Comparison of ENCODE assay signal across 1 cellular context in the genomic region with DNA sequence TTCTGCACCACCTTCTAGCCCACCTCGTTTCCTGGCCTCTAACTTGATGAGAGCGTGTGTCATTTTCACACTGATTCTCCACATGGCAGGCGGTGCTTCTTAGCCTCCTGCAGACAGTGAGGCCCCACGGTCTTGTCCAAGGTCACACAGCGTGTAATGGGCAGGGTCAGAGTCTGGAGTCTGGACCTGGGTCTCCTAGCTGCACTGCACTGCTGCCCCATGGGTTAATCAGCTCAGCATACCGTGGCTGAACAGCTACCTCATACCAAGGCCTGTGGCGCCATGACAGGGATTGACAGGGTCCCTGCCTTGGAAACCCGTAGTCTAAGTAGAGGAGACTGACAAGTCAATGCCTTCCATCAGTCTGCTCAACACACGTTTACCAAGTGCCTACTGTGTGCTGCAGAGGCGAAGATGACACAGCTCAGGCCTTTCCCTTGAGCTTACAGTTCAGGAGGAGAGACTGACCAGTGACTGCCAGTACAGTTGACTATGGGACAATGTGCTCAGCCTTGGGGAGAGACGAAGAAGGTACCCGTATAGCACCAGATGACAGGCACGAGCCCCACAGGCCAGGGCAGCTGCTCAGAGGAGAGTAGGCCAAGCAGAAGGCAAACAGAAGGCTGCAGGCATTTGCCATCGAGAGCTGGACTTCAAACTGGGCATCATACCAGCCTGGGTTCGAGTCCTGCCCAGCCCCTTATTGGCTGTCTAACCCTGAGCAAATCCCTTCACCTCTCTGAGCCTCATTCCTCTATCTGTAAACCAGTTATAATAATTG.
A peak's percentile ranks its signal among the peaks of the same experiment; 100 is the strongest.
TF ChIP-seq lines count a peak whose summit lies in the region.

No MANE protein-coding gene starts in this region.

TF ChIP-seq in HepG2, 621 proteins besides CTCF, POLR2A, EP300 and RAD21 (continued from another document and continues in another):
- TF ChIP-seq, protein P1, sequence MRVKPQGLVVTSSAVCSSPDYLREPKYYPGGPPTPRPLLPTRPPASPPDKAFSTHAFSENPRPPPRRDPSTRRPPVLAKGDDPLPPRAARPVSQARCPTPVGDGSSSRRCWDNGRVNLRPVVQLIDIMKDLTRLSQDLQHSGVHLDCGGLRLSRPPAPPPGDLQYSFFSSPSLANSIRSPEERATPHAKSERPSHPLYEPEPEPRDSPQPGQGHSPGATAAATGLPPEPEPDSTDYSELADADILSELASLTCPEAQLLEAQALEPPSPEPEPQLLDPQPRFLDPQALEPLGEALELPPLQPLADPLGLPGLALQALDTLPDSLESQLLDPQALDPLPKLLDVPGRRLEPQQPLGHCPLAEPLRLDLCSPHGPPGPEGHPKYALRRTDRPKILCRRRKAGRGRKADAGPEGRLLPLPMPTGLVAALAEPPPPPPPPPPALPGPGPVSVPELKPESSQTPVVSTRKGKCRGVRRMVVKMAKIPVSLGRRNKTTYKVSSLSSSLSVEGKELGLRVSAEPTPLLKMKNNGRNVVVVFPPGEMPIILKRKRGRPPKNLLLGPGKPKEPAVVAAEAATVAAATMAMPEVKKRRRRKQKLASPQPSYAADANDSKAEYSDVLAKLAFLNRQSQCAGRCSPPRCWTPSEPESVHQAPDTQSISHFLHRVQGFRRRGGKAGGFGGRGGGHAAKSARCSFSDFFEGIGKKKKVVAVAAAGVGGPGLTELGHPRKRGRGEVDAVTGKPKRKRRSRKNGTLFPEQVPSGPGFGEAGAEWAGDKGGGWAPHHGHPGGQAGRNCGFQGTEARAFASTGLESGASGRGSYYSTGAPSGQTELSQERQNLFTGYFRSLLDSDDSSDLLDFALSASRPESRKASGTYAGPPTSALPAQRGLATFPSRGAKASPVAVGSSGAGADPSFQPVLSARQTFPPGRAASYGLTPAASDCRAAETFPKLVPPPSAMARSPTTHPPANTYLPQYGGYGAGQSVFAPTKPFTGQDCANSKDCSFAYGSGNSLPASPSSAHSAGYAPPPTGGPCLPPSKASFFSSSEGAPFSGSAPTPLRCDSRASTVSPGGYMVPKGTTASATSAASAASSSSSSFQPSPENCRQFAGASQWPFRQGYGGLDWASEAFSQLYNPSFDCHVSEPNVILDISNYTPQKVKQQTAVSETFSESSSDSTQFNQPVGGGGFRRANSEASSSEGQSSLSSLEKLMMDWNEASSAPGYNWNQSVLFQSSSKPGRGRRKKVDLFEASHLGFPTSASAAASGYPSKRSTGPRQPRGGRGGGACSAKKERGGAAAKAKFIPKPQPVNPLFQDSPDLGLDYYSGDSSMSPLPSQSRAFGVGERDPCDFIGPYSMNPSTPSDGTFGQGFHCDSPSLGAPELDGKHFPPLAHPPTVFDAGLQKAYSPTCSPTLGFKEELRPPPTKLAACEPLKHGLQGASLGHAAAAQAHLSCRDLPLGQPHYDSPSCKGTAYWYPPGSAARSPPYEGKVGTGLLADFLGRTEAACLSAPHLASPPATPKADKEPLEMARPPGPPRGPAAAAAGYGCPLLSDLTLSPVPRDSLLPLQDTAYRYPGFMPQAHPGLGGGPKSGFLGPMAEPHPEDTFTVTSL (CRISPR knock-in tag; IDR thresholded peaks at IDR 0.05; ENCODE audit: borderline replicate concordance): no peak
- TF ChIP-seq MXI1 (IDR thresholded peaks at IDR 0.05; ENCODE audit: borderline replicate concordance, low read depth, low read length) (peak; percentile 19; the same call in 1 of the 3 replicates), FOXP1 (IDR thresholded peaks at IDR 0.05) (no peak), FOXP1 (CRISPR knock-in tag; IDR thresholded peaks at IDR 0.05) (no peak), SAP130 (CRISPR knock-in tag; IDR thresholded peaks at IDR 0.05; ENCODE audit: low read depth) (0 out of 2 replicates have a peak, but pooled peaks have one; percentile 20), KDM5B (CRISPR knock-in tag; IDR thresholded peaks at IDR 0.05; ENCODE audit: borderline replicate concordance) (peak; percentile 50; the same call in 1 of the 2 replicates), ZNF264 (CRISPR knock-in tag; IDR thresholded peaks at IDR 0.05) (no peak), BCL3 (CRISPR knock-in tag; IDR thresholded peaks at IDR 0.05) (no peak), CBX5 (CRISPR knock-in tag; IDR thresholded peaks at IDR 0.05; ENCODE audit: borderline replicate concordance) (no peak), ZNF232 (CRISPR knock-in tag; IDR thresholded peaks at IDR 0.05; ENCODE audit: borderline replicate concordance) (no peak), ZNF292 (CRISPR knock-in tag; IDR thresholded peaks at IDR 0.05; ENCODE audit: borderline replicate concordance, low read depth) (0 out of 2 replicates have a peak, but pooled peaks have one; percentile 27), NCOR1 (IDR thresholded peaks at IDR 0.05; ENCODE audit: borderline replicate concordance, low read length) (peak; percentile 72), ZSCAN22 (CRISPR knock-in tag; IDR thresholded peaks at IDR 0.05) (no peak), ZNF605 (CRISPR knock-in tag; IDR thresholded peaks at IDR 0.05) (no peak), MYC (CRISPR knock-in tag; IDR thresholded peaks at IDR 0.05; ENCODE audit: borderline replicate concordance) (no peak), ZSCAN12 (CRISPR knock-in tag; IDR thresholded peaks at IDR 0.05) (no peak), HMGA1 (CRISPR knock-in tag; conservative IDR thresholded peaks at IDR 0.05) (no peak), ZNF333 (CRISPR knock-in tag; IDR thresholded peaks at IDR 0.05; ENCODE audit: borderline replicate concordance) (no peak), ZBTB38 (CRISPR knock-in tag; IDR thresholded peaks at IDR 0.05) (peak; percentile 79), SRY (CRISPR knock-in tag; IDR thresholded peaks at IDR 0.05) (0 out of 2 replicates have a peak, but pooled peaks have one; percentile 52), GATAD2A (CRISPR knock-in tag; IDR thresholded peaks at IDR 0.05) (peak; percentile 16; the same call in 1 of the 2 replicates), SETDB1 (CRISPR knock-in tag; IDR thresholded peaks at IDR 0.05; ENCODE audit: borderline replicate concordance) (no peak), PPARG (CRISPR knock-in tag; conservative IDR thresholded peaks at IDR 0.05) (no peak), TEAD3 (CRISPR knock-in tag; optimal IDR thresholded peaks at IDR 0.05; ENCODE audit: borderline replicate concordance) (peak; percentile 55), NR2F1 (CRISPR knock-in tag; IDR thresholded peaks at IDR 0.05) (peak; percentile 14 to 63; a peak in 1 of 4 replicates), PLRG1 (conservative IDR thresholded peaks at IDR 0.05) (no peak), KLF6 (CRISPR knock-in tag; IDR thresholded peaks at IDR 0.05) (no peak), POLR2AphosphoS2 (IDR thresholded peaks at IDR 0.05; ENCODE audit: low read depth, low read length) (no peak), POGZ (CRISPR knock-in tag; IDR thresholded peaks at IDR 0.05) (peak; percentile 59), ZNF501 (CRISPR knock-in tag; IDR thresholded peaks at IDR 0.05) (no peak), TBL1XR1 (IDR thresholded peaks at IDR 0.05; ENCODE audit: borderline replicate concordance, low read length, partially characterized antibody) (peak; percentile 29), ZFP1 (CRISPR knock-in tag; IDR thresholded peaks at IDR 0.05) (no peak), ZNF644 (CRISPR knock-in tag; IDR thresholded peaks at IDR 0.05; ENCODE audit: low read depth) (no peak), ZNF263 (CRISPR knock-in tag; IDR thresholded peaks at IDR 0.05) (0 out of 2 replicates have a peak, but pooled peaks have one; percentile 20), RXRB (CRISPR knock-in tag; IDR thresholded peaks at IDR 0.05; ENCODE audit: borderline replicate concordance) (0 out of 2 replicates have a peak, but pooled peaks have one; percentile 45), SP5 (CRISPR knock-in tag; IDR thresholded peaks at IDR 0.05; ENCODE audit: borderline replicate concordance, low read depth) (no peak), BORCS8-MEF2B (CRISPR knock-in tag; IDR thresholded peaks at IDR 0.05) (peak; percentile 84)
- TF ChIP-seq, protein P2, sequence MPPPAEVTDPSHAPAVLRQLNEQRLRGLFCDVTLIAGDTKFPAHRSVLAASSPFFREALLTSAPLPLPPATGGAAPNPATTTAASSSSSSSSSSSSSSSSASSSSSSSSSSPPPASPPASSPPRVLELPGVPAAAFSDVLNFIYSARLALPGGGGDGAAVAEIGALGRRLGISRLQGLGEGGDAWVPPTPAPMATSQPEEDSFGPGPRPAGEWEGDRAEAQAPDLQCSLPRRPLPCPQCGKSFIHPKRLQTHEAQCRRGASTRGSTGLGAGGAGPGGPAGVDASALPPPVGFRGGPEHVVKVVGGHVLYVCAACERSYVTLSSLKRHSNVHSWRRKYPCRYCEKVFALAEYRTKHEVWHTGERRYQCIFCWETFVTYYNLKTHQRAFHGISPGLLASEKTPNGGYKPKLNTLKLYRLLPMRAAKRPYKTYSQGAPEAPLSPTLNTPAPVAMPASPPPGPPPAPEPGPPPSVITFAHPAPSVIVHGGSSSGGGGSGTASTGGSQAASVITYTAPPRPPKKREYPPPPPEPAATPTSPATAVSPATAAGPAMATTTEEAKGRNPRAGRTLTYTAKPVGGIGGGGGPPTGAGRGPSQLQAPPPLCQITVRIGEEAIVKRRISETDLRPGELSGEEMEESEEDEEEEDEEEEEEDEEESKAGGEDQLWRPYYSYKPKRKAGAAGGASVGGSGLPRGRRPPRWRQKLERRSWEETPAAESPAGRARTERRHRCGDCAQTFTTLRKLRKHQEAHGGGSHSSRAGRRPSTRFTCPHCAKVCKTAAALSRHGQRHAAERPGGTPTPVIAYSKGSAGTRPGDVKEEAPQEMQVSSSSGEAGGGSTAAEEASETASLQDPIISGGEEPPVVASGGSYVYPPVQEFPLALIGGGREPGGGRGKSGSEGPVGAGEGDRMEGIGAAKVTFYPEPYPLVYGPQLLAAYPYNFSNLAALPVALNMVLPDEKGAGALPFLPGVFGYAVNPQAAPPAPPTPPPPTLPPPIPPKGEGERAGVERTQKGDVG (CRISPR knock-in tag; IDR thresholded peaks at IDR 0.05; ENCODE audit: borderline replicate concordance): peak; percentile 84; the same call in 1 of the 2 replicates
- TF ChIP-seq, protein P3, sequence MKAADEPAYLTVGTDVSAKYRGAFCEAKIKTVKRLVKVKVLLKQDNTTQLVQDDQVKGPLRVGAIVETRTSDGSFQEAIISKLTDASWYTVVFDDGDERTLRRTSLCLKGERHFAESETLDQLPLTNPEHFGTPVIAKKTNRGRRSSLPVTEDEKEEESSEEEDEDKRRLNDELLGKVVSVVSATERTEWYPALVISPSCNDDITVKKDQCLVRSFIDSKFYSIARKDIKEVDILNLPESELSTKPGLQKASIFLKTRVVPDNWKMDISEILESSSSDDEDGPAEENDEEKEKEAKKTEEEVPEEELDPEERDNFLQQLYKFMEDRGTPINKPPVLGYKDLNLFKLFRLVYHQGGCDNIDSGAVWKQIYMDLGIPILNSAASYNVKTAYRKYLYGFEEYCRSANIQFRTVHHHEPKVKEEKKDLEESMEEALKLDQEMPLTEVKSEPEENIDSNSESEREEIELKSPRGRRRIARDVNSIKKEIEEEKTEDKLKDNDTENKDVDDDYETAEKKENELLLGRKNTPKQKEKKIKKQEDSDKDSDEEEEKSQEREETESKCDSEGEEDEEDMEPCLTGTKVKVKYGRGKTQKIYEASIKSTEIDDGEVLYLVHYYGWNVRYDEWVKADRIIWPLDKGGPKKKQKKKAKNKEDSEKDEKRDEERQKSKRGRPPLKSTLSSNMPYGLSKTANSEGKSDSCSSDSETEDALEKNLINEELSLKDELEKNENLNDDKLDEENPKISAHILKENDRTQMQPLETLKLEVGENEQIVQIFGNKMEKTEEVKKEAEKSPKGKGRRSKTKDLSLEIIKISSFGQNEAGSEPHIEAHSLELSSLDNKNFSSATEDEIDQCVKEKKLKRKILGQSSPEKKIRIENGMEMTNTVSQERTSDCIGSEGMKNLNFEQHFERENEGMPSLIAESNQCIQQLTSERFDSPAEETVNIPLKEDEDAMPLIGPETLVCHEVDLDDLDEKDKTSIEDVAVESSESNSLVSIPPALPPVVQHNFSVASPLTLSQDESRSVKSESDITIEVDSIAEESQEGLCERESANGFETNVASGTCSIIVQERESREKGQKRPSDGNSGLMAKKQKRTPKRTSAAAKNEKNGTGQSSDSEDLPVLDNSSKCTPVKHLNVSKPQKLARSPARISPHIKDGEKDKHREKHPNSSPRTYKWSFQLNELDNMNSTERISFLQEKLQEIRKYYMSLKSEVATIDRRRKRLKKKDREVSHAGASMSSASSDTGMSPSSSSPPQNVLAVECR (CRISPR knock-in tag; IDR thresholded peaks at IDR 0.05; ENCODE audit: borderline replicate concordance): peak; percentile 47; the same call in 1 of the 2 replicates
- TF ChIP-seq, protein P4, sequence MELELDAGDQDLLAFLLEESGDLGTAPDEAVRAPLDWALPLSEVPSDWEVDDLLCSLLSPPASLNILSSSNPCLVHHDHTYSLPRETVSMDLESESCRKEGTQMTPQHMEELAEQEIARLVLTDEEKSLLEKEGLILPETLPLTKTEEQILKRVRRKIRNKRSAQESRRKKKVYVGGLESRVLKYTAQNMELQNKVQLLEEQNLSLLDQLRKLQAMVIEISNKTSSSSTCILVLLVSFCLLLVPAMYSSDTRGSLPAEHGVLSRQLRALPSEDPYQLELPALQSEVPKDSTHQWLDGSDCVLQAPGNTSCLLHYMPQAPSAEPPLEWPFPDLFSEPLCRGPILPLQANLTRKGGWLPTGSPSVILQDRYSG (CRISPR knock-in tag; IDR thresholded peaks at IDR 0.05): no peak
- TF ChIP-seq, protein P5, sequence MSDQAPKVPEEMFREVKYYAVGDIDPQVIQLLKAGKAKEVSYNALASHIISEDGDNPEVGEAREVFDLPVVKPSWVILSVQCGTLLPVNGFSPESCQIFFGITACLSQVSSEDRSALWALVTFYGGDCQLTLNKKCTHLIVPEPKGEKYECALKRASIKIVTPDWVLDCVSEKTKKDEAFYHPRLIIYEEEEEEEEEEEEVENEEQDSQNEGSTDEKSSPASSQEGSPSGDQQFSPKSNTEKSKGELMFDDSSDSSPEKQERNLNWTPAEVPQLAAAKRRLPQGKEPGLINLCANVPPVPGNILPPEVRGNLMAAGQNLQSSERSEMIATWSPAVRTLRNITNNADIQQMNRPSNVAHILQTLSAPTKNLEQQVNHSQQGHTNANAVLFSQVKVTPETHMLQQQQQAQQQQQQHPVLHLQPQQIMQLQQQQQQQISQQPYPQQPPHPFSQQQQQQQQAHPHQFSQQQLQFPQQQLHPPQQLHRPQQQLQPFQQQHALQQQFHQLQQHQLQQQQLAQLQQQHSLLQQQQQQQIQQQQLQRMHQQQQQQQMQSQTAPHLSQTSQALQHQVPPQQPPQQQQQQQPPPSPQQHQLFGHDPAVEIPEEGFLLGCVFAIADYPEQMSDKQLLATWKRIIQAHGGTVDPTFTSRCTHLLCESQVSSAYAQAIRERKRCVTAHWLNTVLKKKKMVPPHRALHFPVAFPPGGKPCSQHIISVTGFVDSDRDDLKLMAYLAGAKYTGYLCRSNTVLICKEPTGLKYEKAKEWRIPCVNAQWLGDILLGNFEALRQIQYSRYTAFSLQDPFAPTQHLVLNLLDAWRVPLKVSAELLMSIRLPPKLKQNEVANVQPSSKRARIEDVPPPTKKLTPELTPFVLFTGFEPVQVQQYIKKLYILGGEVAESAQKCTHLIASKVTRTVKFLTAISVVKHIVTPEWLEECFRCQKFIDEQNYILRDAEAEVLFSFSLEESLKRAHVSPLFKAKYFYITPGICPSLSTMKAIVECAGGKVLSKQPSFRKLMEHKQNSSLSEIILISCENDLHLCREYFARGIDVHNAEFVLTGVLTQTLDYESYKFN (CRISPR knock-in tag; conservative IDR thresholded peaks at IDR 0.05): peak; percentile 64
